ENCODE assay signal across 24 cellular contexts in the genomic region with DNA sequence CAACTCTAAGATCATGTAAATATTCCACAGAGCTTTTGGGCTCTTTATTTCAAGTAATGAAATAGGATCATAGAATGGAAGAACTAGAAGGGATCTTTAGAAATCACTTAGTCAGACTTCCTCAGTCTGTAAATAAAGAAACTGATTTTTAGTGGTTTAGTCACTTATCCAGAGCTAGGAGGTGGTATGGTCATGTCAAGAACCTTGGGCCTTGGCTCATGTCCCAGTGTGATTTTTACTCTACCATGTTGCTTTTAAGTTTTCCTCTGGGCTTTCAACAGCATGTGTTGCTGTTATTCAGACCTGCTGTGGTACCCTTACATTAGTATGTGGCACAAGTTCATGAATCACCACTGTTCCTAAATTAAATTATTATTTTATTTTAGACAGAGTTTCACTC.
DNase-seq lines count a peak whose midpoint lies in the region; ATAC-seq and TF ChIP-seq lines count a peak whose summit lies in the region.
"Had no signal": no experiment of that assay in that cellular context is flagged by ENCODE, and none has a peak within 500 bp of the region (broad histone marks: within the 10 kb centered on the region; RNA-seq: fewer than 3 reads in every experiment).

No MANE protein-coding gene starts in this region.

- H3K36me3 ChIP-seq in PC-3 (ENCODE audit: low read depth, low read length): no peaks in the 10 kb centered on the region
- H3K36me3 ChIP-seq: HAP-1, lower lobe of right lung, neural progenitor cell, upper lobe of left lung had no signal

- intact Hi-C loops in PC-3 (cut with micrococcal nuclease): no loop called here

- no peaks in the 10 kb centered on the region for H3K4me1 ChIP-seq in PC-3 (ENCODE audit: insufficient read depth, low read length)
- H3K4me1 ChIP-seq: HAP-1, lower lobe of right lung, upper lobe of left lung had no signal

- H3K36me3 Mint-ChIP-seq in activated naive CD4-positive, alpha-beta T cell treated with anti-CD3 and anti-CD28 coated beads, Interleukin-2, amount 50 U/mL, for 72 hours: no peaks in the 10 kb centered on the region
- H3K36me3 Mint-ChIP-seq: activated CD8-positive, alpha-beta memory T cell treated with anti-CD3 and anti-CD28 coated beads, Interleukin-2, amount 10 ng/mL, durations not matched to agents 7 days and 5 days; activated naive CD4-positive, alpha-beta T cell treated with anti-CD3 and anti-CD28 coated beads, Interleukin-2, amount 50 U/mL, for 24 hours; neural progenitor cell had no signal

- H3K9me2 ChIP-seq in PC-3 (replicated peaks; ENCODE audit: low read length): no peaks in the 10 kb centered on the region

- no peak overlapping the region for H3K27ac Mint-ChIP-seq in activated naive CD4-positive, alpha-beta T cell treated with anti-CD3 and anti-CD28 coated beads, Interleukin-2, amount 50 U/mL, for 72 hours
- H3K27ac Mint-ChIP-seq: activated CD4-positive, alpha-beta T cell treated with anti-CD3 and anti-CD28 coated beads, Interleukin-2, amount 10 ng/mL, durations not matched to agents 24 days and 14 days; activated CD8-positive, alpha-beta memory T cell treated with anti-CD3 and anti-CD28 coated beads, Interleukin-2, amount 10 ng/mL, durations not matched to agents 7 days and 5 days; activated naive CD4-positive, alpha-beta T cell treated with anti-CD3 and anti-CD28 coated beads, Interleukin-2, amount 50 U/mL, for 24 hours; neural progenitor cell had no signal

- no peaks in the 10 kb centered on the region for H3K9me3 Mint-ChIP-seq in activated naive CD4-positive, alpha-beta T cell treated with anti-CD3 and anti-CD28 coated beads, Interleukin-2, amount 50 U/mL, for 72 hours
- H3K9me3 Mint-ChIP-seq: activated CD4-positive, alpha-beta T cell treated with anti-CD3 and anti-CD28 coated beads, Interleukin-2, amount 10 ng/mL, durations not matched to agents 24 days and 14 days; activated naive CD4-positive, alpha-beta T cell treated with anti-CD3 and anti-CD28 coated beads, Interleukin-2, amount 50 U/mL, for 24 hours; neural progenitor cell had no signal

- ATAC-seq in PC-3: no peak
- no peak for ATAC-seq in activated naive CD4-positive, alpha-beta T cell treated with anti-CD3 and anti-CD28 coated beads, Interleukin-2, amount 50 U/mL, for 72 hours
- ATAC-seq: activated CD8-positive, alpha-beta memory T cell treated with anti-CD3 and anti-CD28 coated beads, Interleukin-2, amount 10 ng/mL, durations not matched to agents 7 days and 5 days; HepG2; lower lobe of right lung had no signal

- no peaks in the 10 kb centered on the region for H3F3A ChIP-seq in PC-3 (ENCODE audit: low read length, unreplicated experiment)

- no peaks in the 10 kb centered on the region for H4K20me1 ChIP-seq in PC-3 (ENCODE audit: low read length)

- H3K4me2 ChIP-seq in PC-3 (ENCODE audit: low read length): no peak overlapping the region
- H3K4me2 ChIP-seq: neural progenitor cell had no signal

- no peaks in the 10 kb centered on the region for H3K9me3 ChIP-seq in PC-3 (ENCODE audit: low read length)
- H3K9me3 ChIP-seq: HAP-1, lower lobe of right lung, upper lobe of left lung had no signal

- CTCF ChIA-PET in PC-3 (lab: Charles Lee): no interaction called here

- H3K9ac ChIP-seq in PC-3 (ENCODE audit: low read length): no peak overlapping the region
- H3K9ac ChIP-seq: neural progenitor cell had no signal

- no peak overlapping the region for H3K27ac ChIP-seq in PC-3 (ENCODE audit: low read length)
- H3K27ac ChIP-seq in epithelial cell of prostate: peak overlapping the region; percentile 12
- H3K27ac ChIP-seq: C4-2B, lower lobe of right lung, neural progenitor cell, upper lobe of left lung had no signal

- no peak for TF ChIP-seq CTCF in PC-3 (conservative IDR thresholded peaks at IDR 0.05; ENCODE audit: low read depth, low read length)

- H3K27me3 ChIP-seq in PC-3 (ENCODE audit: low read length): no peaks in the 10 kb centered on the region
- H3K27me3 ChIP-seq: neural progenitor cell, upper lobe of left lung had no signal

- no peaks in the 10 kb centered on the region for H3K79me2 ChIP-seq in PC-3 (ENCODE audit: low read length)

- BruUV-seq in PC-3 (replicated peaks; lab: Mats Ljungman, UMichigan): no TSS peak

- H3K4me3 ChIP-seq in PC-3 (ENCODE audit: low read length): no peak overlapping the region
- H3K4me3 ChIP-seq: HAP-1, lower lobe of right lung, neural progenitor cell, upper lobe of left lung had no signal

- H2AFZ ChIP-seq in PC-3 (ENCODE audit: low read length): no peak overlapping the region
- H2AFZ ChIP-seq: neural progenitor cell had no signal

- DNase-seq in EH (ENCODE audit: low read depth) (peak; percentile 58), PC-3 (peak; percentile 30), epithelial cell of prostate (ENCODE audit: low read depth, low spot score) (peak; percentile 22), non-pigmented ciliary epithelial cell (ENCODE audit: low read depth) (peak; percentile 8), A172 (ENCODE audit: low spot score) (no peak), epidermal melanocyte (ENCODE audit: insufficient read length, low spot score) (no peak)
- no peak for DNase-seq in activated naive CD4-positive, alpha-beta T cell treated with anti-CD3 and anti-CD28 coated beads, Interleukin-2, amount 50 U/mL, for 72 hours (ENCODE audit: low spot score in 2 of 2)
- DNase-seq in activated naive CD4-positive, alpha-beta T cell (lab: John Stamatoyannopoulos, UW): no peak
- DNase-seq: activated CD4-positive, alpha-beta T cell treated with anti-CD3 and anti-CD28 coated beads, Interleukin-2, amount 10 ng/mL, durations not matched to agents 24 days and 14 days; activated CD8-positive, alpha-beta memory T cell treated with anti-CD3 and anti-CD28 coated beads, Interleukin-2, amount 10 ng/mL, durations not matched to agents 7 days and 5 days; Calu3; Kasumi-1; lower lobe of right lung; NCI-H1694 treated with DMSO at 0.1 percent for 48 hours; NCI-H2227 treated with DMSO at 0.1 percent for 48 hours; NCI-H748 treated with DMSO at 0.1 percent for 48 hours; posterior cingulate gyrus; RPMI8226; upper lobe of left lung had no signal

- POLR2A ChIA-PET in PC-3 (lab: Charles Lee; ENCODE audit: unreplicated experiment): no interaction called here

Comparison
In these comparisons a context has a peak if more than half of its experiments do, and no peak if none do; other contexts are left out.
1. DNase-seq: peak in EH (single experiment), PC-3 (single experiment), epithelial cell of prostate (single experiment) and non-pigmented ciliary epithelial cell (single experiment); none in activated naive CD4-positive, alpha-beta T cell treated with anti-CD3 and anti-CD28 coated beads, Interleukin-2, amount 50 U/mL, for 72 hours (0 of 2), A172 (single experiment), epidermal melanocyte (single experiment) and activated naive CD4-positive, alpha-beta T cell (0 of 4).